1 cellular context compared by ENCODE assay signal in genomic region chr3:49652218-49652921, GRCh38.
TF ChIP-seq lines count a peak whose summit lies in the region.

No MANE protein-coding gene starts in this region.

TF ChIP-seq in K562, 482 proteins besides CTCF, POLR2A, EP300 and RAD21:
- TF ChIP-seq ZNF263 (CRISPR knock-in tag; IDR thresholded peaks at IDR 0.05; ENCODE audit: borderline replicate concordance) (peak; percentile 48; the same call in 1 of the 2 replicates), CBX3 (IDR thresholded peaks at IDR 0.05; ENCODE audit: borderline replicate concordance in 1 of 2, low read length in 2 of 2) (no peak)
